ENCODE assay signal across 1 cellular context in the genomic region with DNA sequence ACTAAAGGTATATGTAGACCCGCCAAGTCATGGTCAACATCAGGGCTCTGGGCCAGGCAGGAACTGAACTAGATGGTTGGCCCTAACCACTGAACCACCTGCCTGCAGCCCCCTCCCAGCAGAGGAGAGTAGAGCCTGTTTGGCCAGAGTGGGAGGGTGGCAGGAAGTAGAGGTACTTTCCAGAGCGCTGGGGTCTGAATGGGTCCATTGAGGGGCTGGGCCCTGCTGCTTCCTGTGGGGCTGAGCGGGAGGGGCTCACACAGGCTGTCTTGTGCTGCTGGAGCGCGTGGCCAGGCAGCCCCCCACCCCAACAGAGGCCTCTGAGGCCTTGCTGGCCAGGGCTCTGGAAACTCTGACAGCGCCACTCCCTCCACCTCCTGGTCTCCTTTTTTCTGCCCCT.
TF ChIP-seq lines count a peak whose summit lies in the region.

No MANE protein-coding gene starts in this region.

TF ChIP-seq in H1, 55 proteins besides CTCF, POLR2A, EP300 and RAD21 (continued from another document):
- TF ChIP-seq BCL11A (IDR thresholded peaks at IDR 0.05; ENCODE audit: low read depth in 2 of 2, low read length in 2 of 2) = no peak
- TF ChIP-seq HDAC2 (IDR thresholded peaks at IDR 0.05; ENCODE audit: borderline replicate concordance in 1 of 2, low read depth in 2 of 2, low read length in 2 of 2) = no peak
- TF ChIP-seq, protein P1, sequence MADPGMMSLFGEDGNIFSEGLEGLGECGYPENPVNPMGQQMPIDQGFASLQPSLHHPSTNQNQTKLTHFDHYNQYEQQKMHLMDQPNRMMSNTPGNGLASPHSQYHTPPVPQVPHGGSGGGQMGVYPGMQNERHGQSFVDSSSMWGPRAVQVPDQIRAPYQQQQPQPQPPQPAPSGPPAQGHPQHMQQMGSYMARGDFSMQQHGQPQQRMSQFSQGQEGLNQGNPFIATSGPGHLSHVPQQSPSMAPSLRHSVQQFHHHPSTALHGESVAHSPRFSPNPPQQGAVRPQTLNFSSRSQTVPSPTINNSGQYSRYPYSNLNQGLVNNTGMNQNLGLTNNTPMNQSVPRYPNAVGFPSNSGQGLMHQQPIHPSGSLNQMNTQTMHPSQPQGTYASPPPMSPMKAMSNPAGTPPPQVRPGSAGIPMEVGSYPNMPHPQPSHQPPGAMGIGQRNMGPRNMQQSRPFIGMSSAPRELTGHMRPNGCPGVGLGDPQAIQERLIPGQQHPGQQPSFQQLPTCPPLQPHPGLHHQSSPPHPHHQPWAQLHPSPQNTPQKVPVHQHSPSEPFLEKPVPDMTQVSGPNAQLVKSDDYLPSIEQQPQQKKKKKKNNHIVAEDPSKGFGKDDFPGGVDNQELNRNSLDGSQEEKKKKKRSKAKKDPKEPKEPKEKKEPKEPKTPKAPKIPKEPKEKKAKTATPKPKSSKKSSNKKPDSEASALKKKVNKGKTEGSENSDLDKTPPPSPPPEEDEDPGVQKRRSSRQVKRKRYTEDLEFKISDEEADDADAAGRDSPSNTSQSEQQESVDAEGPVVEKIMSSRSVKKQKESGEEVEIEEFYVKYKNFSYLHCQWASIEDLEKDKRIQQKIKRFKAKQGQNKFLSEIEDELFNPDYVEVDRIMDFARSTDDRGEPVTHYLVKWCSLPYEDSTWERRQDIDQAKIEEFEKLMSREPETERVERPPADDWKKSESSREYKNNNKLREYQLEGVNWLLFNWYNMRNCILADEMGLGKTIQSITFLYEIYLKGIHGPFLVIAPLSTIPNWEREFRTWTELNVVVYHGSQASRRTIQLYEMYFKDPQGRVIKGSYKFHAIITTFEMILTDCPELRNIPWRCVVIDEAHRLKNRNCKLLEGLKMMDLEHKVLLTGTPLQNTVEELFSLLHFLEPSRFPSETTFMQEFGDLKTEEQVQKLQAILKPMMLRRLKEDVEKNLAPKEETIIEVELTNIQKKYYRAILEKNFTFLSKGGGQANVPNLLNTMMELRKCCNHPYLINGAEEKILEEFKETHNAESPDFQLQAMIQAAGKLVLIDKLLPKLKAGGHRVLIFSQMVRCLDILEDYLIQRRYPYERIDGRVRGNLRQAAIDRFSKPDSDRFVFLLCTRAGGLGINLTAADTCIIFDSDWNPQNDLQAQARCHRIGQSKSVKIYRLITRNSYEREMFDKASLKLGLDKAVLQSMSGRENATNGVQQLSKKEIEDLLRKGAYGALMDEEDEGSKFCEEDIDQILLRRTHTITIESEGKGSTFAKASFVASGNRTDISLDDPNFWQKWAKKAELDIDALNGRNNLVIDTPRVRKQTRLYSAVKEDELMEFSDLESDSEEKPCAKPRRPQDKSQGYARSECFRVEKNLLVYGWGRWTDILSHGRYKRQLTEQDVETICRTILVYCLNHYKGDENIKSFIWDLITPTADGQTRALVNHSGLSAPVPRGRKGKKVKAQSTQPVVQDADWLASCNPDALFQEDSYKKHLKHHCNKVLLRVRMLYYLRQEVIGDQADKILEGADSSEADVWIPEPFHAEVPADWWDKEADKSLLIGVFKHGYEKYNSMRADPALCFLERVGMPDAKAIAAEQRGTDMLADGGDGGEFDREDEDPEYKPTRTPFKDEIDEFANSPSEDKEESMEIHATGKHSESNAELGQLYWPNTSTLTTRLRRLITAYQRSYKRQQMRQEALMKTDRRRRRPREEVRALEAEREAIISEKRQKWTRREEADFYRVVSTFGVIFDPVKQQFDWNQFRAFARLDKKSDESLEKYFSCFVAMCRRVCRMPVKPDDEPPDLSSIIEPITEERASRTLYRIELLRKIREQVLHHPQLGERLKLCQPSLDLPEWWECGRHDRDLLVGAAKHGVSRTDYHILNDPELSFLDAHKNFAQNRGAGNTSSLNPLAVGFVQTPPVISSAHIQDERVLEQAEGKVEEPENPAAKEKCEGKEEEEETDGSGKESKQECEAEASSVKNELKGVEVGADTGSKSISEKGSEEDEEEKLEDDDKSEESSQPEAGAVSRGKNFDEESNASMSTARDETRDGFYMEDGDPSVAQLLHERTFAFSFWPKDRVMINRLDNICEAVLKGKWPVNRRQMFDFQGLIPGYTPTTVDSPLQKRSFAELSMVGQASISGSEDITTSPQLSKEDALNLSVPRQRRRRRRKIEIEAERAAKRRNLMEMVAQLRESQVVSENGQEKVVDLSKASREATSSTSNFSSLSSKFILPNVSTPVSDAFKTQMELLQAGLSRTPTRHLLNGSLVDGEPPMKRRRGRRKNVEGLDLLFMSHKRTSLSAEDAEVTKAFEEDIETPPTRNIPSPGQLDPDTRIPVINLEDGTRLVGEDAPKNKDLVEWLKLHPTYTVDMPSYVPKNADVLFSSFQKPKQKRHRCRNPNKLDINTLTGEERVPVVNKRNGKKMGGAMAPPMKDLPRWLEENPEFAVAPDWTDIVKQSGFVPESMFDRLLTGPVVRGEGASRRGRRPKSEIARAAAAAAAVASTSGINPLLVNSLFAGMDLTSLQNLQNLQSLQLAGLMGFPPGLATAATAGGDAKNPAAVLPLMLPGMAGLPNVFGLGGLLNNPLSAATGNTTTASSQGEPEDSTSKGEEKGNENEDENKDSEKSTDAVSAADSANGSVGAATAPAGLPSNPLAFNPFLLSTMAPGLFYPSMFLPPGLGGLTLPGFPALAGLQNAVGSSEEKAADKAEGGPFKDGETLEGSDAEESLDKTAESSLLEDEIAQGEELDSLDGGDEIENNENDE (IDR thresholded peaks at IDR 0.05; ENCODE audit: insufficient replicate concordance, low read length) = no peak
- TF ChIP-seq POLR2AphosphoS5 (IDR thresholded peaks at IDR 0.05; ENCODE audit: low read depth, low read length) = no peak
- TF ChIP-seq EGR1 (IDR thresholded peaks at IDR 0.05; ENCODE audit: borderline replicate concordance, low read depth, low read length) = no peak
- no peak for TF ChIP-seq KDM4A (IDR thresholded peaks at IDR 0.05; ENCODE audit: low read depth, low read length, severe bottlenecking)
- no peak for TF ChIP-seq TAF1 (IDR thresholded peaks at IDR 0.05; ENCODE audit: low read depth, low read length)
- TF ChIP-seq, protein P2, sequence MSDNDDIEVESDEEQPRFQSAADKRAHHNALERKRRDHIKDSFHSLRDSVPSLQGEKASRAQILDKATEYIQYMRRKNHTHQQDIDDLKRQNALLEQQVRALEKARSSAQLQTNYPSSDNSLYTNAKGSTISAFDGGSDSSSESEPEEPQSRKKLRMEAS (IDR thresholded peaks at IDR 0.05) = no peak
- no peak for TF ChIP-seq SAP30 (IDR thresholded peaks at IDR 0.05; ENCODE audit: insufficient read depth, insufficient replicate concordance, low read length)
- TF ChIP-seq, protein P3, sequence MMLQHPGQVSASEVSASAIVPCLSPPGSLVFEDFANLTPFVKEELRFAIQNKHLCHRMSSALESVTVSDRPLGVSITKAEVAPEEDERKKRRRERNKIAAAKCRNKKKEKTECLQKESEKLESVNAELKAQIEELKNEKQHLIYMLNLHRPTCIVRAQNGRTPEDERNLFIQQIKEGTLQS (IDR thresholded peaks at IDR 0.05; ENCODE audit: insufficient read depth, low read depth, low read length) = no peak
- TF ChIP-seq, protein P4, sequence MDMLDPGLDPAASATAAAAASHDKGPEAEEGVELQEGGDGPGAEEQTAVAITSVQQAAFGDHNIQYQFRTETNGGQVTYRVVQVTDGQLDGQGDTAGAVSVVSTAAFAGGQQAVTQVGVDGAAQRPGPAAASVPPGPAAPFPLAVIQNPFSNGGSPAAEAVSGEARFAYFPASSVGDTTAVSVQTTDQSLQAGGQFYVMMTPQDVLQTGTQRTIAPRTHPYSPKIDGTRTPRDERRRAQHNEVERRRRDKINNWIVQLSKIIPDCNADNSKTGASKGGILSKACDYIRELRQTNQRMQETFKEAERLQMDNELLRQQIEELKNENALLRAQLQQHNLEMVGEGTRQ (IDR thresholded peaks at IDR 0.05; ENCODE audit: low read length) = no peak
- no peak for TF ChIP-seq NRF1 (IDR thresholded peaks at IDR 0.05; ENCODE audit: low read depth, low read length)
- no peak for TF ChIP-seq RFX5 (IDR thresholded peaks at IDR 0.05; ENCODE audit: borderline replicate concordance, low read depth, low read length)
- TF ChIP-seq SP2 (IDR thresholded peaks at IDR 0.05; ENCODE audit: low read length) = no peak
- no peak for TF ChIP-seq BRCA1 (IDR thresholded peaks at IDR 0.05; ENCODE audit: low read depth, low read length)
- no peak for TF ChIP-seq JUND (IDR thresholded peaks at IDR 0.05; ENCODE audit: low read length)
- no peak for TF ChIP-seq SP4 (IDR thresholded peaks at IDR 0.05; ENCODE audit: low read length)
- TF ChIP-seq SRF (IDR thresholded peaks at IDR 0.05; ENCODE audit: low read depth, low read length) = no peak
- TF ChIP-seq CBX5 (IDR thresholded peaks at IDR 0.05; ENCODE audit: low read depth, low read length) = no peak
